ENCODE assay signal across 2 cellular contexts in genomic region chr3:194000100-194000499, GRCh38.
TF ChIP-seq lines count a peak whose summit lies in the region.

No MANE protein-coding gene starts in this region.

TF ChIP-seq in GM23338, 12 proteins besides CTCF, POLR2A, EP300 and RAD21:
- TF ChIP-seq EZH2phosphoT487 (IDR thresholded peaks at IDR 0.05; ENCODE audit: unreplicated experiment) (no peak), EZH2 (IDR thresholded peaks at IDR 0.05; ENCODE audit: low read depth, unreplicated experiment) (no peak), NANOG (IDR thresholded peaks at IDR 0.05; ENCODE audit: borderline replicate concordance) (no peak), ZNF462 (CRISPR knock-in tag; IDR thresholded peaks at IDR 0.05) (no peak), ZNF331 (CRISPR knock-in tag; IDR thresholded peaks at IDR 0.05; ENCODE audit: low read depth) (no peak), JUNB (IDR thresholded peaks at IDR 0.05; ENCODE audit: unreplicated experiment) (no peak), CREB1 (CRISPR knock-in tag; IDR thresholded peaks at IDR 0.05; ENCODE audit: low read depth) (no peak)

TF ChIP-seq in H1, 55 proteins besides CTCF, POLR2A, EP300 and RAD21:
- no peak for TF ChIP-seq POLR2AphosphoS5 (IDR thresholded peaks at IDR 0.05; ENCODE audit: low read depth, low read length)
- no peak for TF ChIP-seq SP4 (IDR thresholded peaks at IDR 0.05; ENCODE audit: low read length)
- no peak for TF ChIP-seq MAX (IDR thresholded peaks at IDR 0.05)
- TF ChIP-seq TCF12 (IDR thresholded peaks at IDR 0.05; ENCODE audit: low read depth, low read length): no peak
- TF ChIP-seq KDM5A (IDR thresholded peaks at IDR 0.05; ENCODE audit: low read length): no peak
- TF ChIP-seq SUZ12 (IDR thresholded peaks at IDR 0.05; ENCODE audit: low read length): no peak
- no peak for TF ChIP-seq SIRT6 (IDR thresholded peaks at IDR 0.05; ENCODE audit: low read length)
- no peak for TF ChIP-seq CHD1 (IDR thresholded peaks at IDR 0.05; ENCODE audit: low read depth, low read length)
- TF ChIP-seq CHD2 (IDR thresholded peaks at IDR 0.05; ENCODE audit: low read length): no peak
